12 cellular contexts compared by ENCODE assay signal in genomic region chr3:138673641-138674040, GRCh38.
DNase-seq lines count a peak whose midpoint lies in the region; ATAC-seq and TF ChIP-seq lines count a peak whose summit lies in the region.
"Had no signal": no experiment of that assay in that cellular context is flagged by ENCODE, and none has a peak within 500 bp of the region (broad histone marks: within the 10 kb centered on the region; RNA-seq: fewer than 3 reads in every experiment).

No MANE protein-coding gene starts in this region.

- no peak for TF ChIP-seq CTCF in cardiac fibroblast (IDR thresholded peaks at IDR 0.05; ENCODE audit: low read depth, low read length)

- H3K4me1 Mint-ChIP-seq in activated CD4-positive, alpha-beta T cell treated with anti-CD3 and anti-CD28 coated beads, Interleukin-2, amount 10 ng/mL, durations not matched to agents 24 days and 14 days: no peaks in the 10 kb centered on the region

- peaks cover 8% of the 10 kb centered on the region for H3K9me3 Mint-ChIP-seq in activated CD4-positive, alpha-beta T cell treated with anti-CD3 and anti-CD28 coated beads, Interleukin-2, amount 10 ng/mL, durations not matched to agents 24 days and 14 days

- 59% methylated on average over 2 of the region's 2 CpGs for whole genome bisulfite sequencing in HUES64

- H3K9ac ChIP-seq in HUES64 (ENCODE audit: low read depth, low read length): no peak overlapping the region
- H3K9ac ChIP-seq: BLaER1 treated with 17β-estradiol and CSF1 and Interleukin-3, amounts not matched to agents 10 nM and 100 nM had no signal

- H3K36me3 ChIP-seq in ACC112 (ENCODE audit: insufficient read depth, low read length): peaks cover 28% of the 10 kb centered on the region
- peaks cover 21% of the 10 kb centered on the region for H3K36me3 ChIP-seq in HUES64 (ENCODE audit: insufficient read depth, low read length)

- H3K4me3 Mint-ChIP-seq in activated CD4-positive, alpha-beta T cell treated with anti-CD3 and anti-CD28 coated beads, Interleukin-2, amount 10 ng/mL, durations not matched to agents 24 days and 14 days: no peak overlapping the region
- H3K4me3 Mint-ChIP-seq: activated T-cell treated with anti-CD3 and anti-CD28 coated beads, Interleukin-2, amount 50 U/mL, for 4 hours; dendritic cell treated with granulocyte-macrophage colony-stimulating factor and Interleukin-4, amounts not matched to agents 40 ng/mL and 50 ng/mL, for 4 days; T-helper 2 cell treated with Interferon-gamma antibody and Interleukin-4, amounts not matched to agents 5 μg/mL and 100 μg/mL, for 36 hours had no signal

- H3K27me3 Mint-ChIP-seq in activated CD4-positive, alpha-beta T cell treated with anti-CD3 and anti-CD28 coated beads, Interleukin-2, amount 10 ng/mL, durations not matched to agents 24 days and 14 days: no peaks in the 10 kb centered on the region
- H3K27me3 Mint-ChIP-seq: dendritic cell treated with granulocyte-macrophage colony-stimulating factor and Interleukin-4, amounts not matched to agents 40 ng/mL and 50 ng/mL, for 4 days had no signal

- H3K36me3 Mint-ChIP-seq in activated CD4-positive, alpha-beta T cell treated with anti-CD3 and anti-CD28 coated beads, Interleukin-2, amount 10 ng/mL, durations not matched to agents 24 days and 14 days (ENCODE audit: low read depth): peaks cover 36% of the 10 kb centered on the region

- H3K27me3 ChIP-seq in ACC112 (ENCODE audit: insufficient read depth, low read length) (no peaks in the 10 kb centered on the region), HUES64 (ENCODE audit: insufficient read depth, low read length) (no peaks in the 10 kb centered on the region)
- H3K27me3 ChIP-seq: BLaER1 treated with 17β-estradiol and CSF1 and Interleukin-3, amounts not matched to agents 10 nM and 100 nM had no signal

- ATAC-seq in left colon: peak; percentile 60
- no peak for ATAC-seq in GM21619 (IDR thresholded peaks at IDR 0.05; ENCODE audit: unreplicated experiment)
- ATAC-seq: activated T-cell treated with anti-CD3 and anti-CD28 coated beads, Interleukin-2, amount 50 U/mL, for 4 hours had no signal

- peak; percentile 53 to 69 for DNase-seq in cardiac fibroblast (ENCODE audit: low read depth in 2 of 2)
- DNase-seq in left colon: no peak
- DNase-seq in stimulated activated CD4-positive, alpha-beta T cell treated with anti-CD3 and anti-CD28 coated beads, Interleukin-4, amount 100 ng/mL, for 4 hours: no peak
- DNase-seq in activated CD4-positive, alpha-beta T cell treated with anti-CD3 and anti-CD28 coated beads, Interleukin-2, amount 10 ng/mL, durations not matched to agents 24 days and 14 days: no peak
- DNase-seq in activated T-cell treated with anti-CD3 and anti-CD28 coated beads, Interleukin-2, amount 50 U/mL, for 1 hour: no peak
- DNase-seq: activated T-cell treated with anti-CD3 and anti-CD28 coated beads, Interleukin-2, amount 50 U/mL, for 4 hours had no signal

- intact Hi-C loops in left colon (cut with DNase I, micrococcal nuclease): no loop called here
- intact Hi-C loops in activated CD4-positive, alpha-beta T cell treated with anti-CD3 and anti-CD28 coated beads, Interleukin-2, amount 10 ng/mL, durations not matched to agents 24 days and 14 days (cut with micrococcal nuclease): no loop called here

- H3K4me1 ChIP-seq in ACC112 (ENCODE audit: control insufficient read depth, insufficient read depth, low read length, unreplicated experiment) (no peaks in the 10 kb centered on the region), HUES64 (ENCODE audit: insufficient read depth, low read length) (peaks cover 14% of the 10 kb centered on the region)

- peaks cover 13% of the 10 kb centered on the region; the same call in 1 of the 2 replicates for H3K9me3 ChIP-seq in HUES64 (ENCODE audit: insufficient read depth, low read depth, low read length)

- no peak overlapping the region for H3K4me3 ChIP-seq in ACC112 (ENCODE audit: low read depth, low read length)
- H3K4me3 ChIP-seq in HUES64 (ENCODE audit: low read length): no peak overlapping the region
- H3K4me3 ChIP-seq in cardiac fibroblast (replicated peaks in 1 of 2; ENCODE audit: low read depth in 2 of 2, low read length in 2 of 2): no peak overlapping the region
- H3K4me3 ChIP-seq: BLaER1 treated with 17β-estradiol and CSF1 and Interleukin-3, amounts not matched to agents 10 nM and 100 nM had no signal

- H2AFZ ChIP-seq in ACC112 (ENCODE audit: low read length, unreplicated experiment): no peak overlapping the region

- peak overlapping the region; percentile 26; the same call in 1 of the 2 replicates for H3K27ac ChIP-seq in ACC112 (ENCODE audit: low read depth, low read length)
- peak overlapping the region; percentile 17; the same call in 1 of the 2 replicates for H3K27ac ChIP-seq in HUES64 (ENCODE audit: low read depth, low read length)
- H3K27ac ChIP-seq: BLaER1 treated with 17β-estradiol and CSF1 and Interleukin-3, amounts not matched to agents 10 nM and 100 nM had no signal

- no peak overlapping the region for H3K27ac Mint-ChIP-seq in activated CD4-positive, alpha-beta T cell treated with anti-CD3 and anti-CD28 coated beads, Interleukin-2, amount 10 ng/mL, durations not matched to agents 24 days and 14 days
- H3K27ac Mint-ChIP-seq: dendritic cell treated with granulocyte-macrophage colony-stimulating factor and Interleukin-4, amounts not matched to agents 40 ng/mL and 50 ng/mL, for 4 days; T-helper 2 cell treated with Interferon-gamma antibody and Interleukin-4, amounts not matched to agents 5 μg/mL and 100 μg/mL, for 36 hours had no signal

- H3K79me2 ChIP-seq in ACC112 (ENCODE audit: control insufficient read depth, insufficient read depth, low read length, unreplicated experiment): no peaks in the 10 kb centered on the region

Comparison
In these comparisons a context has a peak if more than half of its experiments do, and no peak if none do; other contexts are left out.
1. DNase-seq: peak in cardiac fibroblast (2 of 2); none in left colon (0 of 2), stimulated activated CD4-positive, alpha-beta T cell treated with anti-CD3 and anti-CD28 coated beads, Interleukin-4, amount 100 ng/mL, for 4 hours (0 of 2), activated CD4-positive, alpha-beta T cell treated with anti-CD3 and anti-CD28 coated beads, Interleukin-2, amount 10 ng/mL, durations not matched to agents 24 days and 14 days (single experiment) and activated T-cell treated with anti-CD3 and anti-CD28 coated beads, Interleukin-2, amount 50 U/mL, for 1 hour (single experiment).